Comparison of ENCODE assay signal across 8 cellular contexts in the genomic region with DNA sequence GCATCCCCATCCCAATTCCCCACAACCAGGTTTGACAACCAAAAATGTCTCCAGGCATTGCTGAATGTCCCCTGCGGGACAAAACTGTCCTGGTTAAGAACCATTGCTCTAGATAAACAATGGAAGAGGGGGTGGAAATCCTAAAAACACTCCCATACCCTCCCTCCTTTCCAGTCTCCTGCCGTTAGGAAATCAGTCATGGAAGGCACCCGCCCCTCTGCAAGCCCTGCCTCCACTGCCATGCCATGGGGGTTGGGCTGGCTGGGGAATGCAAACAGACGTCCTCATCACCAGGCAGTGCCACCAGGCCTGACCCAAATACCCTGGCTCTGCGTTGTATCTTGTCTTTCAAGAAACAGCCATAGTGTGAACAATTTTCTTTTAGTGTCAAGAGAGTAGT. TPM values are rescaled to one million over a fixed set of nuclear protein-coding genes. Genes with fewer than 3 reads are reported as not detected.
A peak's percentile ranks its signal among the peaks of the same experiment; 100 is the strongest.
DNase-seq lines count a peak whose midpoint lies in the region; ATAC-seq and TF ChIP-seq lines count a peak whose summit lies in the region.

No MANE protein-coding gene starts in this region.

- CTCF ChIA-PET in CD4-positive, alpha-beta T cell (lab: Charles Lee) = interaction anchor here (1.2 kb wide), 1 partner anchor 93 kb away, joined by 4 read pairs; no protein-coding TSS in a partner anchor

- intact Hi-C loops in CD4-positive, alpha-beta T cell (cut with DNase I, micrococcal nuclease) = loop anchor here in 1 of 2 experiments (2.0 kb wide), 1 partner anchor 14 kb away; no protein-coding TSS in a partner anchor

- POLR2A ChIA-PET in CD4-positive, alpha-beta T cell (lab: Charles Lee) = interaction anchor here (1.5 to 2.4 kb wide), 3 partner anchors 9 to 16 kb away, joined by 4 to 38 read pairs (median 14); no protein-coding TSS in a partner anchor

- H3K27ac Mint-ChIP-seq in CD4-positive, alpha-beta T cell = peak overlapping the region; percentile 79
- H3K27ac Mint-ChIP-seq in nephron progenitor cell = no peak overlapping the region

- no peaks in the 10 kb centered on the region for H3K27me3 Mint-ChIP-seq in CD4-positive, alpha-beta T cell
- H3K27me3 Mint-ChIP-seq in nephron progenitor cell (ENCODE audit: low read depth, poor library complexity) = no peaks in the 10 kb centered on the region

- no peak for TF ChIP-seq CTCF in CD4-positive, alpha-beta T cell (IDR thresholded peaks at IDR 0.05)
- TF ChIP-seq CTCF in epithelial cell of esophagus (IDR thresholded peaks at IDR 0.05; ENCODE audit: insufficient read depth, low read depth, low read length, missing control alignments) = no peak
- no peak for TF ChIP-seq CTCF in nephron progenitor cell (IDR thresholded peaks at IDR 0.05)

- H3K27me3 ChIP-seq in CD4-positive, alpha-beta T cell (ENCODE audit: control insufficient read depth, insufficient read depth, low read length) = no peaks in the 10 kb centered on the region

- no peak for DNase-seq in CD4-positive, alpha-beta T cell
- DNase-seq in NCI-H526 treated with DMSO at 0.1 percent for 48 hours (lab: John Stamatoyannopoulos, UW) (peak; percentile 20), epithelial cell of esophagus (ENCODE audit: low read depth) (peak; percentile 37), nephron progenitor cell (no peak), HUDEP-2 (lab: John Stamatoyannopoulos, UW; ENCODE audit: unreplicated experiment in 76 of 76) (no peak), NOMO-1 treated with dmso at 0.1 percent for 144 hours (lab: John Stamatoyannopoulos, UW; ENCODE audit: unreplicated experiment) (no peak), SW480 (ENCODE audit: low spot score) (no peak)

- no peak overlapping the region for H3K4me3 ChIP-seq in epithelial cell of esophagus (ENCODE audit: low read length)

- H3K4me1 Mint-ChIP-seq in CD4-positive, alpha-beta T cell (ENCODE audit: low read depth) = peaks cover 95% of the 10 kb centered on the region
- H3K4me1 Mint-ChIP-seq in nephron progenitor cell = peaks cover 76% of the 10 kb centered on the region

- H3K36me3 Mint-ChIP-seq in CD4-positive, alpha-beta T cell (ENCODE audit: low read depth) = peaks cover 58% of the 10 kb centered on the region
- H3K36me3 Mint-ChIP-seq in nephron progenitor cell (ENCODE audit: low read depth) = no peaks in the 10 kb centered on the region

- H3K27ac ChIP-seq in CD4-positive, alpha-beta T cell (ENCODE audit: low read depth, low read length) = peak overlapping the region; percentile 48

- H3K9me3 Mint-ChIP-seq in CD4-positive, alpha-beta T cell = no peaks in the 10 kb centered on the region
- H3K9me3 Mint-ChIP-seq in nephron progenitor cell = no peaks in the 10 kb centered on the region

- ATAC-seq in CD4-positive, alpha-beta T cell (ENCODE audit: poor library complexity) = no peak
- no peak for ATAC-seq in GM19324 (IDR thresholded peaks at IDR 0.05; ENCODE audit: low FRiP score, unreplicated experiment)

- H3K4me3 Mint-ChIP-seq in CD4-positive, alpha-beta T cell = peak overlapping the region; percentile 76
- peak overlapping the region; percentile 43 for H3K4me3 Mint-ChIP-seq in nephron progenitor cell

- H3K9me3 ChIP-seq in CD4-positive, alpha-beta T cell (ENCODE audit: control insufficient read depth, low read length) = no peaks in the 10 kb centered on the region

RNA-seq across cellular contexts. Expression of a gene that starts 57.5 kb away (rescaled TPM):
- total RNA-seq in CD4-positive, alpha-beta T cell = 100 to 1,000 TPM; 521 to 525 TPM

Comparison
In these comparisons a context has a peak if more than half of its experiments do, and no peak if none do; other contexts are left out.
1. DNase-seq: peak in NCI-H526 treated with DMSO at 0.1 percent for 48 hours (single experiment) and epithelial cell of esophagus (single experiment); none in CD4-positive, alpha-beta T cell (0 of 10), nephron progenitor cell (single experiment), HUDEP-2 (0 of 76), NOMO-1 treated with dmso at 0.1 percent for 144 hours (single experiment) and SW480 (single experiment).